In the genomic region with DNA sequence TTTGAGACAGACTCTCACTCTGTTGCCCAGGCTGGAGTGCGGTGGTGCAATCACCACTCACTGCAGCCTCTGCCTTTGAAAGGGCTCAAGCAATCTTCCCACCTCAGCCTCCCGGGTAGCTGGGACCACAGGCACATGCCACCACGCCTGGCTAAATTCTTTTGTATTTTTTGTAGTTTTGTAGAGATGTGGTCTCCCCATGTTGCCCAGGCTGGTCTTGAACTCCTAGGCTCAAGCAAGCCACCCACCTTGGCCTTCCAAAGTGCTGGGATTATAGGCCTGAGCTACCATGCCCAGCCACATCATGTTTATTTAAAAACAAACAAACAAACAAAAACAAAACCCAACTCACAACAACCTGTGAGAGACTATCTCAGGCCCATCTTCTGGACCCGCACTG, we compare ENCODE assay signal across 16 cellular contexts. TPM values are rescaled to one million over a fixed set of nuclear protein-coding genes. Genes with fewer than 3 reads are reported as not detected.
DNase-seq lines count a peak whose midpoint lies in the region; ATAC-seq, FAIRE-seq and TF ChIP-seq lines count a peak whose summit lies in the region.
"Had no signal": no experiment of that assay in that cellular context is flagged by ENCODE, and none has a peak within 500 bp of the region (broad histone marks: within the 10 kb centered on the region; RNA-seq: fewer than 3 reads in every experiment).

No MANE protein-coding gene starts in this region.

- no peak for DNase-seq in HTR-8/SVneo (ENCODE audit: insufficient read length, low spot score)
- peak; percentile 43 for DNase-seq in RWPE2 (ENCODE audit: low spot score)
- peak; percentile 70 for DNase-seq in esophagus muscularis mucosa (ENCODE audit: extremely low spot score)
- DNase-seq in stomach, result peak; percentile 7
- no peak for DNase-seq in T-cell
- DNase-seq in NCI-H82 (lab: John Stamatoyannopoulos, UW), result no peak
- DNase-seq: DND-41, GDM1, GOT3 had no signal

- no peak for TF ChIP-seq EP300 in esophagus muscularis mucosa (IDR thresholded peaks at IDR 0.05)
- no peak for TF ChIP-seq EP300 in stomach (IDR thresholded peaks at IDR 0.05)

- H3K4me3 ChIP-seq in RWPE2 (ENCODE audit: severe bottlenecking), result no peak overlapping the region
- H3K4me3 ChIP-seq in esophagus muscularis mucosa, result no peak overlapping the region
- no peak overlapping the region for H3K4me3 ChIP-seq in stomach
- H3K4me3 ChIP-seq: A549, HAP-1 had no signal

- H3K36me3 ChIP-seq in RWPE2 (ENCODE audit: low read depth), result no peaks in the 10 kb centered on the region
- H3K36me3 ChIP-seq in esophagus muscularis mucosa, result no peaks in the 10 kb centered on the region
- H3K36me3 ChIP-seq in stomach, result no peaks in the 10 kb centered on the region
- H3K36me3 ChIP-seq: HAP-1 had no signal

- peaks cover 8 to 21% of the 10 kb centered on the region in 2 donors for H3K27me3 Mint-ChIP-seq in T-cell

- no peak for TF ChIP-seq CTCF in RWPE2 (IDR thresholded peaks at IDR 0.05; ENCODE audit: poor library complexity, severe bottlenecking)
- TF ChIP-seq CTCF in esophagus muscularis mucosa (IDR thresholded peaks at IDR 0.05), result no peak
- no peak for TF ChIP-seq CTCF in stomach (IDR thresholded peaks at IDR 0.05)

- H3K36me3 Mint-ChIP-seq in T-cell, result no peaks in the 10 kb centered on the region
- H3K36me3 Mint-ChIP-seq: CD14-positive monocyte; CD8-positive, alpha-beta T cell had no signal

- no peak for ATAC-seq in RWPE2 (ENCODE audit: low read depth)
- no peak for ATAC-seq in T-cell (replicated peaks in 1 of 4)
- no peak for ATAC-seq in activated CD4-positive, CD25-positive, alpha-beta regulatory T cell treated with anti-CD3 and anti-CD28 coated beads, Interleukin-2, amount 50 U/mL, for 24 hours
- ATAC-seq: A549; CD8-positive, alpha-beta T cell had no signal

- WGBS in esophagus muscularis mucosa, result 98% methylated on average over 4 of the region's 4 CpGs
- WGBS in stomach, 5 donors, result 89 to 97% (median 96%) methylated on average over 4 of the region's 4 CpGs

- H3K4me1 ChIP-seq in RWPE2 (ENCODE audit: insufficient read depth, poor library complexity, severe bottlenecking) (peaks cover 27% of the 10 kb centered on the region), esophagus muscularis mucosa (peaks cover 0 to 18% (median 6%) of the 10 kb centered on the region in 4 donors), stomach (no peaks in the 10 kb centered on the region)
- H3K4me1 ChIP-seq: A549, Caco-2, HAP-1 had no signal

- POLR2A ChIA-PET in T-cell (lab: Charles Lee), result no interaction called here

- CTCF ChIA-PET in T-cell (lab: Charles Lee), result no interaction called here

- H3K9me3 ChIP-seq in RWPE2 (ENCODE audit: severe bottlenecking), result no peaks in the 10 kb centered on the region
- H3K9me3 ChIP-seq in esophagus muscularis mucosa, result no peaks in the 10 kb centered on the region
- H3K9me3 ChIP-seq in stomach, result no peaks in the 10 kb centered on the region
- H3K9me3 ChIP-seq: A549, Caco-2, HAP-1 had no signal

- H3K4me1 Mint-ChIP-seq in T-cell, result no peaks in the 10 kb centered on the region
- H3K4me1 Mint-ChIP-seq: CD14-positive monocyte had no signal

- FAIRE-seq in HTR-8/SVneo (lab: Jason Lieb, UNC), result peak; percentile 28
- FAIRE-seq: A549, GM12892 had no signal

- H3K27me3 ChIP-seq in RWPE2 (ENCODE audit: insufficient read depth, poor library complexity, severe bottlenecking), result no peaks in the 10 kb centered on the region
- no peaks in the 10 kb centered on the region for H3K27me3 ChIP-seq in esophagus muscularis mucosa
- H3K27me3 ChIP-seq in stomach, result peaks cover 0 to 46% (median 14%) of the 10 kb centered on the region in 3 donors

- TF ChIP-seq POLR2A in esophagus muscularis mucosa (IDR thresholded peaks at IDR 0.05; ENCODE audit: low read depth) (no peak), stomach (IDR thresholded peaks at IDR 0.05) (no peak)

- H3K4me3 Mint-ChIP-seq in T-cell, result no peak overlapping the region
- H3K4me3 Mint-ChIP-seq: CD14-positive monocyte; CD8-positive, alpha-beta T cell had no signal

- peaks cover 0 to 2% (median 0%) of the 10 kb centered on the region in 3 donors for H3K9me3 Mint-ChIP-seq in T-cell
- H3K9me3 Mint-ChIP-seq: CD14-positive monocyte; CD8-positive, alpha-beta T cell had no signal

- H3K27ac ChIP-seq in RWPE2 (ENCODE audit: poor library complexity, severe bottlenecking), result no peak overlapping the region
- no peak overlapping the region for H3K27ac ChIP-seq in esophagus muscularis mucosa (replicated peaks in 1 of 4)
- no peak overlapping the region for H3K27ac ChIP-seq in stomach
- H3K27ac ChIP-seq: A549 had no signal

- intact Hi-C loops in esophagus muscularis mucosa (cut with DNase I) (no loop called here), stomach (cut with DNase I; ENCODE audit: low total_unique reads) (no loop called here)

- H3K27ac Mint-ChIP-seq in T-cell, result no peak overlapping the region
- H3K27ac Mint-ChIP-seq: CD8-positive, alpha-beta T cell had no signal

RNA-seq across cellular contexts. Expression of gene APCDD1L, which starts 29.7 kb away (rescaled TPM):
- total RNA-seq in esophagus muscularis mucosa (1 to 10 TPM in 2 of 4 donors, under 1 TPM in 2; 0.33 to 1.7 (median 1.1) TPM), stomach (1 to 10 TPM in 2 of 5 donors, not detected in 3; 1.4 to 2.0 TPM), T-cell (not detected)
- polyA plus RNA-seq in stomach, result under 1 TPM in 2 of 3 donors, not detected in 1; 0.12 to 0.25 TPM
- total RNA-seq: Caco-2; CD8-positive, alpha-beta T cell had no signal
- polyA plus RNA-seq: A549, CD14-positive monocyte had no signal

Comparison
In these comparisons a context has a peak if more than half of its experiments do, and no peak if none do; other contexts are left out.
1. DNase-seq: peak in RWPE2 (single experiment), esophagus muscularis mucosa (single experiment) and stomach (single experiment); none in HTR-8/SVneo (single experiment), T-cell (0 of 34) and NCI-H82 (single experiment).